ENCODE assay signal across 18 cellular contexts in genomic region chr19:5111051-5111450, GRCh38.
A peak's percentile ranks its signal among the peaks of the same experiment; 100 is the strongest.
DNase-seq lines count a peak whose midpoint lies in the region; ATAC-seq, FAIRE-seq and TF ChIP-seq lines count a peak whose summit lies in the region.
"Had no signal": no experiment of that assay in that cellular context is flagged by ENCODE, and none has a peak within 500 bp of the region (broad histone marks: within the 10 kb centered on the region; RNA-seq: fewer than 3 reads in every experiment).

No MANE protein-coding gene starts in this region.

- no peak for TF ChIP-seq EP300 in H1 (IDR thresholded peaks at IDR 0.05; ENCODE audit: borderline replicate concordance in 1 of 2, low read depth in 2 of 2, low read length in 2 of 2)

- H3K9ac ChIP-seq in NT2/D1 (ENCODE audit: insufficient read length, low read depth), result peak overlapping the region; percentile 52
- no peak overlapping the region for H3K9ac ChIP-seq in H1 (replicated peaks in 1 of 4; ENCODE audit: extremely low read depth in 1 of 4, low read depth in 3 of 4, low read length in 3 of 4)
- no peak overlapping the region for H3K9ac ChIP-seq in neuronal stem cell (ENCODE audit: low read depth, low read length, poor library complexity)

- H3K27ac ChIP-seq in A673 (ENCODE audit: low read depth, low read length, poor library complexity, severe bottlenecking) (peak overlapping the region; percentile 13), H1 (ENCODE audit: low read depth, low read length) (no peak overlapping the region), neuronal stem cell (replicated peaks; ENCODE audit: low read length) (no peak overlapping the region)
- H3K27ac ChIP-seq: C4-2B, HL-60 had no signal

- no peaks in the 10 kb centered on the region for H3K27me3 ChIP-seq in A673 (replicated peaks; ENCODE audit: insufficient read depth, low read depth, low read length, poor library complexity)
- no peaks in the 10 kb centered on the region for H3K27me3 ChIP-seq in NT2/D1 (ENCODE audit: insufficient read depth, insufficient read length)
- H3K27me3 ChIP-seq in H1 (replicated peaks in 1 of 4; ENCODE audit: control insufficient read depth in 3 of 4, extremely low read depth in 1 of 4, insufficient read depth in 3 of 4, low read length in 3 of 4), result no peaks in the 10 kb centered on the region
- H3K27me3 ChIP-seq in neuronal stem cell (ENCODE audit: control insufficient read depth in 3 of 3, insufficient read depth in 3 of 3, low read depth in 1 of 3, low read length in 3 of 3), result no peaks in the 10 kb centered on the region

- peaks cover 0 to 3% of the 10 kb centered on the region in 2 experiments for H4K20me1 ChIP-seq in H1 (replicated peaks in 1 of 2; ENCODE audit: control insufficient read depth in 1 of 2, insufficient read depth in 2 of 2, low read length in 2 of 2)

- no peak for FAIRE-seq in H1 (lab: Jason Lieb, UNC)
- FAIRE-seq: A204.1, D721Med, G401.6, H54 had no signal

- H4K8ac ChIP-seq in H1 (ENCODE audit: extremely low read depth, insufficient read depth, low read length), result no peak overlapping the region
- H4K8ac ChIP-seq in neuronal stem cell (ENCODE audit: low read depth, low read length), result no peak overlapping the region

- H3K9me3 ChIP-seq in A673 (ENCODE audit: low read depth, low read length, poor library complexity, severe bottlenecking) (peaks cover 4% of the 10 kb centered on the region), NT2/D1 (ENCODE audit: insufficient read depth, low read length) (no peaks in the 10 kb centered on the region), H1 (ENCODE audit: insufficient read depth in 2 of 2, low read depth in 1 of 2, low read length in 1 of 2) (no peaks in the 10 kb centered on the region), neuronal stem cell (replicated peaks in 1 of 2; ENCODE audit: control insufficient read depth in 2 of 2, insufficient read depth in 1 of 2, low read depth in 1 of 2, low read length in 2 of 2) (no peaks in the 10 kb centered on the region)

- H4K91ac ChIP-seq in H1 (replicated peaks; ENCODE audit: insufficient read length, low read length) (no peak overlapping the region), neuronal stem cell (ENCODE audit: low read depth, low read length, poor library complexity) (no peak overlapping the region)

- intact Hi-C loops in A673 (cut with micrococcal nuclease; ENCODE audit: unreplicated experiment), result no loop called here

- H3K79me1 ChIP-seq in H1 (ENCODE audit: low read depth, low read length) (peaks cover 2% of the 10 kb centered on the region; the same call in 1 of the 2 replicates), neuronal stem cell (ENCODE audit: low read depth, low read length) (no peaks in the 10 kb centered on the region)

- 0 out of 2 replicates have a peak overlapping the region, but pooled peaks have one; percentile 12 for H2BK5ac ChIP-seq in H1 (ENCODE audit: low read depth, low read length)
- H2BK5ac ChIP-seq in neuronal stem cell (ENCODE audit: low read length), result peak overlapping the region; percentile 28

- BruUV-seq in A673 (replicated peaks; lab: Mats Ljungman, UMichigan), result no TSS peak

- no peak overlapping the region for H3K4me3 ChIP-seq in A673 (ENCODE audit: low read depth, low read length, poor library complexity, severe bottlenecking)
- no peak overlapping the region for H3K4me3 ChIP-seq in NT2/D1 (ENCODE audit: insufficient read length, low read depth)
- no peak overlapping the region for H3K4me3 ChIP-seq in H1 (ENCODE audit: extremely low read depth in 1 of 4, insufficient read depth in 2 of 4, low read depth in 3 of 4, low read length in 4 of 4)
- no peak overlapping the region for H3K4me3 ChIP-seq in neuronal stem cell (ENCODE audit: low read length in 2 of 2)

- TF ChIP-seq CTCF in A673 (conservative IDR thresholded peaks at IDR 0.05; ENCODE audit: low read depth, low read length) (no peak), H1 (IDR thresholded peaks at IDR 0.05; ENCODE audit: control extremely low read depth in 1 of 3, insufficient read depth in 1 of 3, low read depth in 1 of 3, low read length in 3 of 3) (no peak)

- no peaks in the 10 kb centered on the region for H3K36me3 ChIP-seq in A673 (ENCODE audit: insufficient read depth, low read length, poor library complexity, severe bottlenecking)
- peaks cover 29% of the 10 kb centered on the region for H3K36me3 ChIP-seq in NT2/D1 (ENCODE audit: insufficient read depth, insufficient read length, low read length)
- no peaks in the 10 kb centered on the region for H3K36me3 ChIP-seq in H1 (ENCODE audit: control insufficient read depth in 2 of 4, insufficient read depth in 4 of 4, low read length in 3 of 4)
- peaks cover 2 to 52% of the 10 kb centered on the region in 2 donors for H3K36me3 ChIP-seq in neuronal stem cell (replicated peaks in 1 of 2; ENCODE audit: control insufficient read depth in 2 of 2, insufficient read depth in 2 of 2, low read length in 2 of 2)

- TF ChIP-seq POLR2A in H1 (IDR thresholded peaks at IDR 0.05; ENCODE audit: control extremely low read depth in 1 of 2, low read depth in 2 of 2, low read length in 2 of 2), result no peak

- no peak overlapping the region for H3K23ac ChIP-seq in H1 (ENCODE audit: insufficient read length)
- H3K23ac ChIP-seq in neuronal stem cell (ENCODE audit: low read depth, low read length, poor library complexity), result peak overlapping the region; percentile 52

- no peak overlapping the region for H2BK12ac ChIP-seq in H1 (ENCODE audit: low read depth, low read length)
- no peak overlapping the region for H2BK12ac ChIP-seq in neuronal stem cell (ENCODE audit: low read length)

- H4K5ac ChIP-seq in H1 (ENCODE audit: insufficient read length, low read depth, low read length), result no peak overlapping the region

- peaks cover 42% of the 10 kb centered on the region for H3K4me1 ChIP-seq in A673 (ENCODE audit: insufficient read depth, low read length, poor library complexity, severe bottlenecking)
- H3K4me1 ChIP-seq in NT2/D1 (ENCODE audit: insufficient read depth, insufficient read length), result peaks cover 64% of the 10 kb centered on the region
- peaks cover 0 to 40% (median 26%) of the 10 kb centered on the region in 4 experiments; a peak in 6 of 7 replicates for H3K4me1 ChIP-seq in H1 (replicated peaks in 1 of 4; ENCODE audit: control insufficient read depth in 3 of 4, insufficient read depth in 4 of 4, low read length in 3 of 4)
- peaks cover 16 to 32% of the 10 kb centered on the region in 2 donors for H3K4me1 ChIP-seq in neuronal stem cell (ENCODE audit: control insufficient read depth in 2 of 2, insufficient read depth in 1 of 2, low read depth in 1 of 2, low read length in 2 of 2)
- H3K4me1 ChIP-seq: Caco-2 had no signal

- no peak overlapping the region for H2AK5ac ChIP-seq in H1 (ENCODE audit: low read depth, low read length)
- no peak overlapping the region for H2AK5ac ChIP-seq in neuronal stem cell (ENCODE audit: low read depth, low read length)

- H2BK120ac ChIP-seq in H1 (replicated peaks; ENCODE audit: low read depth, low read length), result no peak overlapping the region
- no peak overlapping the region for H2BK120ac ChIP-seq in neuronal stem cell (ENCODE audit: low read depth, low read length)

- no peak overlapping the region for H3K18ac ChIP-seq in H1 (ENCODE audit: extremely low read depth, low read length)
- H3K18ac ChIP-seq in neuronal stem cell (ENCODE audit: low read length), result no peak overlapping the region

- H3K4ac ChIP-seq in H1 (replicated peaks; ENCODE audit: insufficient read length, low read depth, low read length), result no peak overlapping the region
- no peak overlapping the region for H3K4ac ChIP-seq in neuronal stem cell (ENCODE audit: low read length)

- no peak overlapping the region for H2BK15ac ChIP-seq in H1 (ENCODE audit: low read length)
- no peak overlapping the region for H2BK15ac ChIP-seq in neuronal stem cell (ENCODE audit: low read length)

- H3K14ac ChIP-seq in H1 (ENCODE audit: insufficient read length), result no peak overlapping the region
- no peak overlapping the region for H3K14ac ChIP-seq in neuronal stem cell (ENCODE audit: low read length)

- H3K79me2 ChIP-seq in H1 (ENCODE audit: control insufficient read depth in 1 of 2, insufficient read depth in 2 of 2, low read length in 2 of 2), result no peaks in the 10 kb centered on the region

- POLR2A ChIA-PET in A673 (lab: Charles Lee; ENCODE audit: low non-redundant PET) (no interaction called here), H1 (lab: Charles Lee; ENCODE audit: partially characterized antibody) (no interaction called here)

- CTCF ChIA-PET in A673 (lab: Charles Lee) (no interaction called here), H1 (lab: Charles Lee; ENCODE audit: partially characterized antibody) (interaction anchor here (1.0 to 9.5 kb wide), 7 partner anchors 13 to 64 kb away, joined by 3 to 73 read pairs (median 5); no protein-coding TSS in a partner anchor)

- DNase-seq in A673 (ENCODE audit: low spot score) (no peak), NT2/D1 (ENCODE audit: low read depth, low spot score) (no peak), H1 (ENCODE audit: low read depth in 1 of 2, low spot score in 2 of 2) (no peak), neuronal stem cell (ENCODE audit: low spot score) (no peak), iPS-NIHi11 (ENCODE audit: low spot score) (no peak)
- DNase-seq: AML-193; Caco-2; CD4-positive, alpha-beta T cell; HCEC 1CT; IMR-90; KBM-7 had no signal

- H3K56ac ChIP-seq in H1 (replicated peaks; ENCODE audit: insufficient read length, low read depth, low read length), result no peak overlapping the region

- H2AFZ ChIP-seq in H1 (ENCODE audit: low read length), result no peak overlapping the region
- no peak overlapping the region for H2AFZ ChIP-seq in neuronal stem cell (ENCODE audit: low read length)

- H2BK20ac ChIP-seq in H1 (ENCODE audit: low read length), result no peak overlapping the region

- no peak for ATAC-seq in HG03039 (IDR thresholded peaks at IDR 0.05; ENCODE audit: unreplicated experiment)

- TF ChIP-seq RAD21 in H1 (IDR thresholded peaks at IDR 0.05 in 1 of 2, conservative IDR thresholded peaks at IDR 0.05 in 1 of 2; ENCODE audit: low read depth in 2 of 2, low read length in 2 of 2), result no peak

- no peaks in the 10 kb centered on the region for H3K23me2 ChIP-seq in H1 (ENCODE audit: low read depth, low read length)

- H3K4me2 ChIP-seq in H1 (ENCODE audit: insufficient read depth in 1 of 2, low read depth in 2 of 2, low read length in 2 of 2) (no peak overlapping the region), neuronal stem cell (ENCODE audit: insufficient read depth, low read length, poor library complexity, severe bottlenecking) (no peak overlapping the region)

- WGBS in H1 (ENCODE audit: extremely low coverage in 1 of 2, insufficient coverage in 1 of 2, insufficient read length in 1 of 2, insufficient replicate concordance in 2 of 2, low coverage in 1 of 2, low lambda C conversion rate in 2 of 2, missing lambda C conversion rate in 1 of 2), 2 experiments, result 94% methylated on average over 18 of the region's 21 CpGs; no CpG with 5 or more reads in 1 of the 2 experiments
- no CpG with 5 or more reads among the region's 21 CpGs for WGBS in neuronal stem cell (ENCODE audit: extremely low coverage in 2 of 2, insufficient read length in 2 of 2, insufficient replicate concordance in 1 of 2), 2 donors

TF ChIP-seq in H1, 55 proteins besides CTCF, POLR2A, EP300 and RAD21 (continues in another document):
- TF ChIP-seq HDAC6 (IDR thresholded peaks at IDR 0.05; ENCODE audit: low read depth, low read length), result no peak
- no peak for TF ChIP-seq ATF3 (IDR thresholded peaks at IDR 0.05; ENCODE audit: insufficient read depth, low read depth, low read length)
